9 cellular contexts compared by ENCODE assay signal in genomic region chr2:27320958-27321543, GRCh38. TPM values are rescaled to one million over a fixed set of nuclear protein-coding genes. Genes with fewer than 3 reads are reported as not detected.
DNase-seq lines count a peak whose midpoint lies in the region; ATAC-seq, FAIRE-seq and TF ChIP-seq lines count a peak whose summit lies in the region.
"Had no signal": no experiment of that assay in that cellular context is flagged by ENCODE, and none has a peak within 500 bp of the region (broad histone marks: within the 10 kb centered on the region; RNA-seq: fewer than 3 reads in every experiment).

No MANE protein-coding gene starts in this region.

- H3K27ac Mint-ChIP-seq in activated CD4-positive, alpha-beta T cell treated with anti-CD3 and anti-CD28 coated beads for 36 hours: no peak overlapping the region
- H3K27ac Mint-ChIP-seq in activated CD4-positive, alpha-beta T cell treated with anti-CD3 and anti-CD28 coated beads, Interleukin-2, amount 10 ng/mL, durations not matched to agents 24 days and 14 days: no peak overlapping the region
- H3K27ac Mint-ChIP-seq in nephron: peak overlapping the region in 1 of 3 experiments; percentile 80

- no peaks in the 10 kb centered on the region for H3K27me3 Mint-ChIP-seq in activated CD4-positive, alpha-beta T cell treated with anti-CD3 and anti-CD28 coated beads for 36 hours
- H3K27me3 Mint-ChIP-seq in activated CD4-positive, alpha-beta T cell treated with anti-CD3 and anti-CD28 coated beads, Interleukin-2, amount 10 ng/mL, durations not matched to agents 24 days and 14 days: no peaks in the 10 kb centered on the region
- H3K27me3 Mint-ChIP-seq in nephron (ENCODE audit: low read depth): no peaks in the 10 kb centered on the region

- peak; percentile 75 for TF ChIP-seq CTCF in epithelial cell of proximal tubule (conservative IDR thresholded peaks at IDR 0.05; ENCODE audit: low read depth, low read length)
- no peak for TF ChIP-seq CTCF in nephron (IDR thresholded peaks at IDR 0.05; ENCODE audit: unreplicated experiment in 3 of 3)

- no peak for ATAC-seq in activated CD4-positive, alpha-beta T cell treated with anti-CD3 and anti-CD28 coated beads for 36 hours
- ATAC-seq in HG02884 (IDR thresholded peaks at IDR 0.05; ENCODE audit: unreplicated experiment) (no peak), GM21717 (IDR thresholded peaks at IDR 0.05; ENCODE audit: unreplicated experiment) (no peak)

- peaks cover 15% of the 10 kb centered on the region for H3K36me3 Mint-ChIP-seq in activated CD4-positive, alpha-beta T cell treated with anti-CD3 and anti-CD28 coated beads for 36 hours (ENCODE audit: low read depth)
- peaks cover 17% of the 10 kb centered on the region for H3K36me3 Mint-ChIP-seq in activated CD4-positive, alpha-beta T cell treated with anti-CD3 and anti-CD28 coated beads, Interleukin-2, amount 10 ng/mL, durations not matched to agents 24 days and 14 days (ENCODE audit: low read depth)
- H3K36me3 Mint-ChIP-seq in nephron (ENCODE audit: low read depth): peaks cover 10% of the 10 kb centered on the region

- intact Hi-C loops in activated CD4-positive, alpha-beta T cell treated with anti-CD3 and anti-CD28 coated beads for 36 hours (cut with DNase I, micrococcal nuclease): no loop called here
- intact Hi-C loops in activated CD4-positive, alpha-beta T cell treated with anti-CD3 and anti-CD28 coated beads, Interleukin-2, amount 10 ng/mL, durations not matched to agents 24 days and 14 days (cut with micrococcal nuclease): loop anchor here (5.0 kb wide), 1 partner anchor 104 kb away; the partner anchor contains the start of gene CAD

- peak overlapping the region; percentile 98 for H3K4me3 Mint-ChIP-seq in activated CD4-positive, alpha-beta T cell treated with anti-CD3 and anti-CD28 coated beads for 36 hours
- H3K4me3 Mint-ChIP-seq in activated CD4-positive, alpha-beta T cell treated with anti-CD3 and anti-CD28 coated beads, Interleukin-2, amount 10 ng/mL, durations not matched to agents 24 days and 14 days: no peak overlapping the region
- H3K4me3 Mint-ChIP-seq in nephron: peak overlapping the region; percentile 91 to 97 (median 91)

- CTCF ChIA-PET in activated CD4-positive, alpha-beta T cell treated with anti-CD3 and anti-CD28 coated beads for 36 hours (lab: Charles Lee): interaction anchor here (1.0 to 1.6 kb wide), 2 partner anchors 360 to 362 kb away, joined by 3 to 4 read pairs; no protein-coding TSS in a partner anchor

- no peak for DNase-seq in activated CD4-positive, alpha-beta T cell treated with anti-CD3 and anti-CD28 coated beads for 36 hours
- DNase-seq in activated CD4-positive, alpha-beta T cell treated with anti-CD3 and anti-CD28 coated beads, Interleukin-2, amount 10 ng/mL, durations not matched to agents 24 days and 14 days: no peak
- DNase-seq in RCC 7860 (ENCODE audit: low spot score) (peak; percentile 99), epithelial cell of proximal tubule (ENCODE audit: low read depth) (peak; percentile 91)
- DNase-seq in activated effector memory CD4-positive, alpha-beta T cell treated with Interleukin-2 at 50 U/mL for 16 hours: no peak

- peak overlapping the region; percentile 80 for H3K4me3 ChIP-seq in epithelial cell of proximal tubule (ENCODE audit: low read depth, low read length)
- H3K4me3 ChIP-seq: ascending aorta had no signal

- peaks cover 17% of the 10 kb centered on the region for H3K4me1 Mint-ChIP-seq in activated CD4-positive, alpha-beta T cell treated with anti-CD3 and anti-CD28 coated beads for 36 hours
- H3K4me1 Mint-ChIP-seq in activated CD4-positive, alpha-beta T cell treated with anti-CD3 and anti-CD28 coated beads, Interleukin-2, amount 10 ng/mL, durations not matched to agents 24 days and 14 days: peaks cover 15% of the 10 kb centered on the region
- H3K4me1 Mint-ChIP-seq in nephron: peaks cover 7% of the 10 kb centered on the region

- peak; percentile 93 for FAIRE-seq in RCC 7860 (lab: Jason Lieb, UNC)

- POLR2A ChIA-PET in activated CD4-positive, alpha-beta T cell treated with anti-CD3 and anti-CD28 coated beads for 36 hours (lab: Charles Lee): interaction anchor here (0.6 kb wide), 1 partner anchor 57 kb away, joined by 3 read pairs; no protein-coding TSS in a partner anchor

- H3K9me3 Mint-ChIP-seq in activated CD4-positive, alpha-beta T cell treated with anti-CD3 and anti-CD28 coated beads for 36 hours (ENCODE audit: low read depth): no peaks in the 10 kb centered on the region
- H3K9me3 Mint-ChIP-seq in activated CD4-positive, alpha-beta T cell treated with anti-CD3 and anti-CD28 coated beads, Interleukin-2, amount 10 ng/mL, durations not matched to agents 24 days and 14 days: no peaks in the 10 kb centered on the region
- H3K9me3 Mint-ChIP-seq in nephron: no peaks in the 10 kb centered on the region

RNA-seq across cellular contexts. Expression of gene MPV17, which starts 1.8 kb away (rescaled TPM):
- 100 to 1,000 TPM in 1 of 2 experiments, 10 to 100 TPM in 1; 93.4 to 103 TPM for total RNA-seq in activated CD4-positive, alpha-beta T cell treated with anti-CD3 and anti-CD28 coated beads for 36 hours
- total RNA-seq in activated CD4-positive, alpha-beta T cell treated with anti-CD3 and anti-CD28 coated beads, Interleukin-2, amount 10 ng/mL, durations not matched to agents 24 days and 14 days: 86.8 and 89.1 TPM in 2 replicates
- 71.3 and 76.5 TPM in 2 replicates for total RNA-seq in epithelial cell of proximal tubule

RNA-seq across cellular contexts. Expression of gene UCN, which starts 12.8 kb away (rescaled TPM):
- total RNA-seq in activated CD4-positive, alpha-beta T cell treated with anti-CD3 and anti-CD28 coated beads for 36 hours: 1 to 10 TPM; 1.4 to 1.5 TPM
- total RNA-seq in activated CD4-positive, alpha-beta T cell treated with anti-CD3 and anti-CD28 coated beads, Interleukin-2, amount 10 ng/mL, durations not matched to agents 24 days and 14 days: 1.9 and 2.7 TPM in 2 replicates
- total RNA-seq in epithelial cell of proximal tubule: not detected in 2 replicates
- total RNA-seq: ascending aorta had no signal

RNA-seq across cellular contexts. Expression of gene GTF3C2, which starts 35.5 kb away (rescaled TPM):
- 10 to 100 TPM; 60.3 to 70.2 TPM for total RNA-seq in activated CD4-positive, alpha-beta T cell treated with anti-CD3 and anti-CD28 coated beads for 36 hours
- total RNA-seq in activated CD4-positive, alpha-beta T cell treated with anti-CD3 and anti-CD28 coated beads, Interleukin-2, amount 10 ng/mL, durations not matched to agents 24 days and 14 days: 80.1 and 83.8 TPM in 2 replicates
- 37.4 and 61.7 TPM in 2 replicates for total RNA-seq in epithelial cell of proximal tubule

RNA-seq across cellular contexts. Expression of gene TRIM54, which starts 38.8 kb away (rescaled TPM):
- total RNA-seq in activated CD4-positive, alpha-beta T cell treated with anti-CD3 and anti-CD28 coated beads for 36 hours: under 1 TPM; 0.09 to 0.11 TPM
- 0.33 and 0.47 TPM in 2 replicates for total RNA-seq in activated CD4-positive, alpha-beta T cell treated with anti-CD3 and anti-CD28 coated beads, Interleukin-2, amount 10 ng/mL, durations not matched to agents 24 days and 14 days
- total RNA-seq in epithelial cell of proximal tubule: 1.5 TPM in 1 of 2 replicates, not detected in the other
- total RNA-seq: ascending aorta had no signal

RNA-seq across cellular contexts. Expression of gene DNAJC5G, which starts 45.8 kb away (rescaled TPM):
- not detected for total RNA-seq in activated CD4-positive, alpha-beta T cell treated with anti-CD3 and anti-CD28 coated beads for 36 hours
- total RNA-seq in activated CD4-positive, alpha-beta T cell treated with anti-CD3 and anti-CD28 coated beads, Interleukin-2, amount 10 ng/mL, durations not matched to agents 24 days and 14 days: not detected in 2 replicates
- total RNA-seq in epithelial cell of proximal tubule: not detected in 2 replicates
- total RNA-seq: ascending aorta had no signal

Comparison
In these comparisons a context has a peak if more than half of its experiments do, and no peak if none do; other contexts are left out.
1. DNase-seq: peak in RCC 7860 (single experiment) and epithelial cell of proximal tubule (single experiment); none in activated CD4-positive, alpha-beta T cell treated with anti-CD3 and anti-CD28 coated beads for 36 hours (single experiment), activated CD4-positive, alpha-beta T cell treated with anti-CD3 and anti-CD28 coated beads, Interleukin-2, amount 10 ng/mL, durations not matched to agents 24 days and 14 days (single experiment) and activated effector memory CD4-positive, alpha-beta T cell treated with Interleukin-2 at 50 U/mL for 16 hours (single experiment).